In genomic region chr5:179668404-179668803, GRCh38 we compare ENCODE assay signal across 9 cellular contexts. TPM values are rescaled to one million over a fixed set of nuclear protein-coding genes. Genes with fewer than 3 reads are reported as not detected.
A peak's percentile ranks its signal among the peaks of the same experiment; 100 is the strongest.
DNase-seq lines count a peak whose midpoint lies in the region; ATAC-seq, FAIRE-seq and TF ChIP-seq lines count a peak whose summit lies in the region.
"Had no signal": no experiment of that assay in that cellular context is flagged by ENCODE, and none has a peak within 500 bp of the region (broad histone marks: within the 10 kb centered on the region; RNA-seq: fewer than 3 reads in every experiment).

No MANE protein-coding gene starts in this region.

- H3K36me3 ChIP-seq in ovary, result no peaks in the 10 kb centered on the region

- H3K27me3 Mint-ChIP-seq in activated T-cell treated with anti-CD3 and anti-CD28 coated beads, Interleukin-2, amount 50 U/mL, for 72 hours (ENCODE audit: low read depth), result no peaks in the 10 kb centered on the region

- TF ChIP-seq CTCF in AG04449 (IDR thresholded peaks at IDR 0.05; ENCODE audit: insufficient read depth, low read length, missing control alignments), result peak; percentile 78
- TF ChIP-seq CTCF in retinal pigment epithelial cell (conservative IDR thresholded peaks at IDR 0.05; ENCODE audit: low read depth, low read length), result peak; percentile 89
- TF ChIP-seq CTCF in ovary (IDR thresholded peaks at IDR 0.05), result no peak

- no peaks in the 10 kb centered on the region for H3K4me1 Mint-ChIP-seq in activated T-cell treated with anti-CD3 and anti-CD28 coated beads, Interleukin-2, amount 50 U/mL, for 72 hours (ENCODE audit: low read depth)

- peak; percentile 49 to 75 for ATAC-seq in activated T-cell treated with anti-CD3 and anti-CD28 coated beads, Interleukin-2, amount 50 U/mL, for 72 hours (replicated peaks in 1 of 2)

- H3K9me3 Mint-ChIP-seq in activated T-cell treated with anti-CD3 and anti-CD28 coated beads, Interleukin-2, amount 50 U/mL, for 72 hours, result no peaks in the 10 kb centered on the region

- H3K4me3 ChIP-seq in AG04449 (ENCODE audit: low read depth, low read length) (no peak overlapping the region), retinal pigment epithelial cell (ENCODE audit: low read length) (no peak overlapping the region), ovary (no peak overlapping the region)

- POLR2A ChIA-PET in AG04449 (lab: Yijun Ruan, JAX), result interaction anchor here (1.4 kb wide), 1 partner anchor 45 kb away, joined by 5 read pairs; the partner anchor contains the start of gene HNRNPH1

- H3K4me3 Mint-ChIP-seq in activated T-cell treated with anti-CD3 and anti-CD28 coated beads, Interleukin-2, amount 50 U/mL, for 72 hours, result no peak overlapping the region

- DNase-seq in AG04449 (ENCODE audit: low read depth, low spot score), result no peak
- peak; percentile 43 for DNase-seq in GM12892 (ENCODE audit: insufficient read length)
- peak; percentile 15 for DNase-seq in NCI-H1694 treated with DMSO at 0.1 percent for 48 hours (lab: John Stamatoyannopoulos, UW)
- DNase-seq in activated T-cell treated with anti-CD3 and anti-CD28 coated beads, Interleukin-2, amount 50 U/mL, for 72 hours, result peak; percentile 28 to 47
- peak; percentile 47 for DNase-seq in globus pallidus (ENCODE audit: low spot score)
- DNase-seq in retinal pigment epithelial cell (ENCODE audit: low read depth), result peak; percentile 6
- no peak for DNase-seq in HTR-8/SVneo (ENCODE audit: insufficient read length, low spot score)
- DNase-seq in ovary, result no peak

- no peak overlapping the region for H3K27ac ChIP-seq in ovary

- H3K27ac Mint-ChIP-seq in activated T-cell treated with anti-CD3 and anti-CD28 coated beads, Interleukin-2, amount 50 U/mL, for 72 hours, result no peak overlapping the region

- no peaks in the 10 kb centered on the region for H3K27me3 ChIP-seq in ovary

- H3K9me3 ChIP-seq in ovary, result no peaks in the 10 kb centered on the region

- TF ChIP-seq POLR2A in GM12892 (IDR thresholded peaks at IDR 0.05; ENCODE audit: low read depth, low read length) (no peak), ovary (IDR thresholded peaks at IDR 0.05) (no peak)

- FAIRE-seq in GM12892 (lab: Jason Lieb, UNC) (no peak), HTR-8/SVneo (lab: Jason Lieb, UNC) (no peak)
- FAIRE-seq: frontal cortex had no signal

- no peaks in the 10 kb centered on the region for H3K4me1 ChIP-seq in ovary (ENCODE audit: insufficient read depth)

- CTCF ChIA-PET in AG04449 (lab: Yijun Ruan, JAX), result interaction anchor here (0.9 to 3.1 kb wide), 4 partner anchors 8 to 60 kb away, joined by 3 to 17 read pairs (median 4); partner anchors contain the start of gene CBY3

- TF ChIP-seq EP300 in ovary (IDR thresholded peaks at IDR 0.05), result no peak

- intact Hi-C loops in ovary (cut with DNase I), result no loop called here

- 32 to 45% (median 43%) methylated on average over 7 of the region's 7 CpGs for WGBS in ovary, 3 donors

- H3K36me3 Mint-ChIP-seq in activated T-cell treated with anti-CD3 and anti-CD28 coated beads, Interleukin-2, amount 50 U/mL, for 72 hours (ENCODE audit: insufficient read depth in 2 of 2), result no peaks in the 10 kb centered on the region

RNA-seq across cellular contexts. Expression of gene CBY3, which starts 12.4 kb away (rescaled TPM):
- polyA plus RNA-seq in GM12892 (2012; ENCODE audit: missing spikeins), result not detected
- under 1 TPM in 1 of 2 donors, not detected in 1; 0.44 TPM for total RNA-seq in activated T-cell treated with anti-CD3 and anti-CD28 coated beads, Interleukin-2, amount 50 U/mL, for 72 hours
- under 1 TPM in 1 of 7 donors, not detected in 6; 0.65 TPM for total RNA-seq in ovary
- polyA plus RNA-seq in ovary, result not detected
- total RNA-seq: frontal cortex had no signal

RNA-seq across cellular contexts. Expression of gene CANX, which starts 30.4 kb away (rescaled TPM):
- polyA plus RNA-seq in GM12892 (2012; ENCODE audit: missing spikeins), result 229 TPM
- 100 to 1,000 TPM; 572 to 714 TPM for total RNA-seq in activated T-cell treated with anti-CD3 and anti-CD28 coated beads, Interleukin-2, amount 50 U/mL, for 72 hours
- total RNA-seq in ovary, result 100 to 1,000 TPM; 228 to 683 (median 573) TPM
- polyA plus RNA-seq in ovary, result 100 to 1,000 TPM; 176 to 688 TPM

RNA-seq across cellular contexts. Expression of gene HNRNPH1, which starts 44.9 kb away (rescaled TPM):
- polyA plus RNA-seq in GM12892 (2012; ENCODE audit: missing spikeins), result 574 TPM
- total RNA-seq in activated T-cell treated with anti-CD3 and anti-CD28 coated beads, Interleukin-2, amount 50 U/mL, for 72 hours, result 100 to 1,000 TPM; 805 to 958 TPM
- 100 to 1,000 TPM; 416 to 679 (median 577) TPM for total RNA-seq in ovary
- 100 to 1,000 TPM; 243 to 354 TPM for polyA plus RNA-seq in ovary

Comparison
In these comparisons a context has a peak if more than half of its experiments do, and no peak if none do; other contexts are left out.
1. DNase-seq: peak in GM12892 (single experiment), NCI-H1694 treated with DMSO at 0.1 percent for 48 hours (single experiment), activated T-cell treated with anti-CD3 and anti-CD28 coated beads, Interleukin-2, amount 50 U/mL, for 72 hours (2 of 2), globus pallidus (single experiment) and retinal pigment epithelial cell (single experiment); none in AG04449 (single experiment), HTR-8/SVneo (single experiment) and ovary (0 of 5).
2. CTCF ChIP-seq: peak in AG04449 (single experiment) and retinal pigment epithelial cell (single experiment); none in ovary (0 of 3).